In the genomic region with DNA sequence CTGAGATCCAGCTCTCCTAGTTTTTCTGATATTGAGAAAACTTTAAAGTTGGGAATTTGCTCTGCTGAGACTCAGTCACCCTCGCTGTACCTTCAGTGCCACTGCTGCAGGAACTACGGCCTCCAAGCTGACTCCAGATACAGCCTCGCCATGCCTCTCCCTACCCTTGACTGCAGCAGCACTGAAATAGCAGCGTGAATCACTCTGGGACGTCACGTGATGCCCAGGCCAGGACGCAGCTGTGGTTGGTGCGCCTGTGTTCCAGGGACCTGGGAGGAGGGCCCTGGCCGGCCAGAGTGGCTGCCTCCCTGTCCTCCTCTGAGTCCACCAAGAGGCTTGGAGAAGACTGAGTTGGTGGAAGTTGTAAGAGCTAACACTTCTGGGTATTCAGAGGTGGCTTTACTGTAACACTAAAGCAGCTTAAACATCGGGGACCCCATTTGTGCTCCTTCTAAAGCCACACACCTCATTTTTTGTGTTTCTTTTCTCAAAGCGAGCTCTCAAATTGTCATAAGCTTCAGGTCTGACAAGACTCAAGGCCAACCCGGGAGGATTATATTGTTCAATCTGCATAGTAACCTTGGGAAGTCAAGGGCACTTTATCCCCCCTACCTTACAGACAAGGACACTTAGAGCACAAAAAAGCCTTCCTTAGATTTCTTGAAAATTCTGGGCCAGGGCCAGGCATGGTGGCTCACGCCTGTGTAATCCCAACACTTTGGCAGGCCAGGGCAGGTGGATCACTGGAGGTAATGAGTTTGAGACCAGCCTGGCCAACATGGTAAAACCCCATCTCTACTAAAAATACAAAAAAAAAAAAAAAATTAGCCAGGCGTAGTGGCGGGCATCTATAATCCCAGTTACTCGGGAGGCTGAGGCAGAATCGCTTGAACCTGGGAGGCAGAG, we compare ENCODE assay signal across 8 cellular contexts. TPM values are rescaled to one million over a fixed set of nuclear protein-coding genes. Genes with fewer than 3 reads are reported as not detected.
DNase-seq lines count a peak whose midpoint lies in the region; ATAC-seq and TF ChIP-seq lines count a peak whose summit lies in the region.

No MANE protein-coding gene starts in this region.

- H2BK12ac ChIP-seq in trophoblast cell (ENCODE audit: low read length), result no peak overlapping the region

- H2AFZ ChIP-seq in HCT116 (ENCODE audit: low read depth, low read length, poor library complexity, severe bottlenecking) (no peak overlapping the region), trophoblast cell (ENCODE audit: insufficient read depth, low read length, poor library complexity) (no peak overlapping the region)

- CTCF ChIA-PET in CD8-positive, alpha-beta T cell (lab: Charles Lee), result interaction anchor here (1.0 to 1.4 kb wide), 3 partner anchors 23 to 344 kb away, joined by 4 read pairs; partner anchors contain the start of gene CATSPERZ
- CTCF ChIA-PET in HCT116 (lab: Charles Lee), result interaction anchor here (1.2 to 1.4 kb wide), 2 partner anchors 22 to 119 kb away, joined by 4 to 9 read pairs; no protein-coding TSS in a partner anchor

- no peak overlapping the region for H2BK120ac ChIP-seq in trophoblast cell (ENCODE audit: insufficient read depth, low read length, poor library complexity)

- H3K36me3 ChIP-seq in CD8-positive, alpha-beta T cell (ENCODE audit: insufficient read depth, low read length), result no peaks in the 10 kb centered on the region
- H3K36me3 ChIP-seq in HCT116 (ENCODE audit: control insufficient read depth in 1 of 2, insufficient read depth in 2 of 2, low read length in 2 of 2), result no peaks in the 10 kb centered on the region
- H3K36me3 ChIP-seq in trophoblast cell (ENCODE audit: control insufficient read depth in 1 of 2, insufficient read depth in 2 of 2, low read length in 2 of 2), result no peaks in the 10 kb centered on the region

- H3K14ac ChIP-seq in trophoblast cell (ENCODE audit: low read length), result no peak overlapping the region

- H4K12ac ChIP-seq in trophoblast cell (ENCODE audit: low read depth, low read length), result no peak overlapping the region

- peaks cover 32% of the 10 kb centered on the region for H3K4me1 ChIP-seq in CD8-positive, alpha-beta T cell (ENCODE audit: insufficient read depth, low read length)
- peaks cover 24 to 46% of the 10 kb centered on the region in 2 experiments for H3K4me1 ChIP-seq in HCT116 (ENCODE audit: control insufficient read depth in 1 of 2, insufficient read depth in 2 of 2, low read length in 2 of 2)
- H3K4me1 ChIP-seq in trophoblast cell (ENCODE audit: control insufficient read depth in 1 of 2, insufficient read depth in 2 of 2, low read length in 2 of 2), result peaks cover 0 to 2% of the 10 kb centered on the region in 2 experiments

- no peaks in the 10 kb centered on the region for H3K9me3 Mint-ChIP-seq in CD8-positive, alpha-beta T cell
- no peaks in the 10 kb centered on the region for H3K9me3 Mint-ChIP-seq in activated naive CD8-positive, alpha-beta T cell treated with anti-CD3 and anti-CD28 coated beads for 36 hours

- no peak overlapping the region for H3K23ac ChIP-seq in trophoblast cell (ENCODE audit: low read length)

- H4K91ac ChIP-seq in trophoblast cell (ENCODE audit: low read depth, low read length), result no peak overlapping the region

- ATAC-seq in CD8-positive, alpha-beta T cell, result no peak
- ATAC-seq in HCT116 (peak; percentile 61), Right ventricle myocardium superior (ENCODE audit: poor library complexity) (peak; percentile 75), GM21526 (IDR thresholded peaks at IDR 0.05; ENCODE audit: low FRiP score, unreplicated experiment) (no peak), GM21786 (IDR thresholded peaks at IDR 0.05; ENCODE audit: unreplicated experiment) (no peak)

- H3K79me2 ChIP-seq in HCT116 (ENCODE audit: insufficient read depth, low read length) (peaks cover 26% of the 10 kb centered on the region), trophoblast cell (ENCODE audit: control insufficient read depth, insufficient read depth, low read length, poor library complexity) (peaks cover 9% of the 10 kb centered on the region)

- no peak overlapping the region for H3K27ac ChIP-seq in CD8-positive, alpha-beta T cell (ENCODE audit: low read depth, low read length)
- peak overlapping the region; percentile 56 for H3K27ac ChIP-seq in HCT116 (ENCODE audit: low read depth, low read length)
- no peak overlapping the region for H3K27ac ChIP-seq in trophoblast cell (ENCODE audit: low read depth, low read length)

- H2BK5ac ChIP-seq in trophoblast cell (ENCODE audit: low read depth, low read length, poor library complexity), result no peak overlapping the region

- H3K4me1 Mint-ChIP-seq in CD8-positive, alpha-beta T cell (ENCODE audit: low read depth), result peaks cover 35% of the 10 kb centered on the region
- peaks cover 41% of the 10 kb centered on the region for H3K4me1 Mint-ChIP-seq in activated naive CD8-positive, alpha-beta T cell treated with anti-CD3 and anti-CD28 coated beads for 36 hours

- RAD21 ChIA-PET in HCT116 (lab: Charles Lee; ENCODE audit: low non-redundant PET in 1 of 2, low total read pairs in 2 of 2, uncharacterized antibody in 2 of 2, unreplicated experiment in 2 of 2), result no interaction called here

- H3K9ac ChIP-seq in HCT116 (ENCODE audit: low read length) (peak overlapping the region; percentile 54), trophoblast cell (ENCODE audit: low read length) (no peak overlapping the region)

- H3K4me2 ChIP-seq in HCT116 (ENCODE audit: low read length) (peak overlapping the region; percentile 81), trophoblast cell (ENCODE audit: low read length) (peak overlapping the region; percentile 17)

- WGBS in trophoblast cell (ENCODE audit: extremely low coverage, insufficient coverage, insufficient read length), result no CpG with 5 or more reads among the region's 17 CpGs

- no peak overlapping the region for H3K27ac Mint-ChIP-seq in CD8-positive, alpha-beta T cell
- peak overlapping the region; percentile 30 for H3K27ac Mint-ChIP-seq in activated naive CD8-positive, alpha-beta T cell treated with anti-CD3 and anti-CD28 coated beads for 36 hours

- H3K27me3 ChIP-seq in CD8-positive, alpha-beta T cell (ENCODE audit: insufficient read depth, low read length), result no peaks in the 10 kb centered on the region
- no peaks in the 10 kb centered on the region for H3K27me3 ChIP-seq in HCT116 (ENCODE audit: insufficient read depth, low read length)
- H3K27me3 ChIP-seq in trophoblast cell (ENCODE audit: insufficient read depth, low read length), result no peaks in the 10 kb centered on the region

- peaks cover 10% of the 10 kb centered on the region for H3K79me1 ChIP-seq in trophoblast cell (ENCODE audit: low read length)

- DNase-seq in CD8-positive, alpha-beta T cell, result peak in 4 of 7 experiments; percentile 35 to 56 (median 42)
- DNase-seq in HCT116 (ENCODE audit: low read depth, low spot score), result peak; percentile 72
- peak; percentile 47 for DNase-seq in OCI-M2 (lab: John Stamatoyannopoulos, UW; ENCODE audit: unreplicated experiment)
- DNase-seq in activated naive CD8-positive, alpha-beta T cell treated with anti-CD3 and anti-CD28 coated beads for 36 hours, result peak; percentile 53
- DNase-seq in Right ventricle myocardium superior, result peak; percentile 95
- DNase-seq in trophoblast cell, result peak; percentile 83 to 88

- H3K4ac ChIP-seq in trophoblast cell (ENCODE audit: low read depth, low read length), result no peak overlapping the region

- H3K27me3 Mint-ChIP-seq in CD8-positive, alpha-beta T cell (ENCODE audit: low read depth), result no peaks in the 10 kb centered on the region
- H3K27me3 Mint-ChIP-seq in activated naive CD8-positive, alpha-beta T cell treated with anti-CD3 and anti-CD28 coated beads for 36 hours, result no peaks in the 10 kb centered on the region

- intact Hi-C loops in CD8-positive, alpha-beta T cell (cut with DNase I, micrococcal nuclease), result loop anchor here (10.0 kb wide), 2 partner anchors 497 to 563 kb away; partner anchors contain the start of genes RASGRP2 (in 1 of the 2) and RTN3 (in 1 of the 2)
- intact Hi-C loops in HCT116 (cut with micrococcal nuclease) (no loop called here), Right ventricle myocardium superior (cut with DNase I) (no loop called here)

- H4K20me1 ChIP-seq in HCT116 (ENCODE audit: insufficient read depth), result no peaks in the 10 kb centered on the region

- H3K9me2 ChIP-seq in HCT116 (ENCODE audit: insufficient read depth), result no peaks in the 10 kb centered on the region

- peak overlapping the region; percentile 68 for H4K8ac ChIP-seq in trophoblast cell (ENCODE audit: low read depth, low read length)

- TF ChIP-seq POLR2A in HCT116 (IDR thresholded peaks at IDR 0.05; ENCODE audit: borderline replicate concordance, extremely low read depth, insufficient read depth, insufficient read length), result peak; percentile 92

- H3K36me3 Mint-ChIP-seq in CD8-positive, alpha-beta T cell, result peaks cover 3% of the 10 kb centered on the region
- H3K36me3 Mint-ChIP-seq in activated naive CD8-positive, alpha-beta T cell treated with anti-CD3 and anti-CD28 coated beads for 36 hours, result peaks cover 11% of the 10 kb centered on the region

- POLR2A ChIA-PET in CD8-positive, alpha-beta T cell (lab: Charles Lee), result interaction anchor here (0.6 to 1.5 kb wide), 2 partner anchors 9 to 88 kb away, joined by 3 read pairs; no protein-coding TSS in a partner anchor
- POLR2A ChIA-PET in HCT116 (lab: Charles Lee), result interaction anchor here (0.8 to 1.0 kb wide), 3 partner anchors 16 to 167 kb away, joined by 3 read pairs; partner anchors contain the start of genes MACROD1 and PPP1R14B

- no peak for TF ChIP-seq CTCF in CD8-positive, alpha-beta T cell (IDR thresholded peaks at IDR 0.05)
- no peak for TF ChIP-seq CTCF in HCT116 (IDR thresholded peaks at IDR 0.05 in 2 of 3, conservative IDR thresholded peaks at IDR 0.05 in 1 of 3; ENCODE audit: borderline replicate concordance in 1 of 3, insufficient read depth in 1 of 3, low read depth in 2 of 3, low read length in 2 of 3)

- no TSS peak for BruUV-seq in HCT116 (replicated peaks; lab: Mats Ljungman, UMichigan)

- no peak overlapping the region for H3K4me3 Mint-ChIP-seq in CD8-positive, alpha-beta T cell
- H3K4me3 Mint-ChIP-seq in activated naive CD8-positive, alpha-beta T cell treated with anti-CD3 and anti-CD28 coated beads for 36 hours, result peak overlapping the region; percentile 47

- H2AK5ac ChIP-seq in trophoblast cell (ENCODE audit: low read length), result no peak overlapping the region

- no peaks in the 10 kb centered on the region for H3K9me3 ChIP-seq in CD8-positive, alpha-beta T cell (ENCODE audit: low read length)
- no peaks in the 10 kb centered on the region for H3K9me3 ChIP-seq in HCT116 (ENCODE audit: control insufficient read depth in 1 of 2, insufficient read depth in 1 of 2, low read depth in 1 of 2, low read length in 2 of 2)
- peaks cover 3% of the 10 kb centered on the region for H3K9me3 ChIP-seq in trophoblast cell (ENCODE audit: insufficient read depth, low read depth, low read length)

- no peak overlapping the region for H3K18ac ChIP-seq in trophoblast cell (ENCODE audit: low read length)

- no peak for TF ChIP-seq RAD21 in HCT116 (IDR thresholded peaks at IDR 0.05; ENCODE audit: low read depth)

- no peak overlapping the region for H3K4me3 ChIP-seq in CD8-positive, alpha-beta T cell (ENCODE audit: low read depth, low read length)
- H3K4me3 ChIP-seq in HCT116 (replicated peaks in 1 of 2; ENCODE audit: low read depth in 1 of 2, low read length in 2 of 2) (peak overlapping the region; percentile 22 to 41), trophoblast cell (ENCODE audit: low read depth, low read length) (no peak overlapping the region)

RNA-seq across cellular contexts. Expression of gene STIP1, which starts 4.2 kb away (rescaled TPM):
- total RNA-seq in CD8-positive, alpha-beta T cell, result 10 to 100 TPM; 37.0 to 37.7 TPM
- total RNA-seq in HCT116 (2021; ENCODE audit: unreplicated experiment) (336 TPM), Right ventricle myocardium superior (116 TPM)
- 233 and 237 TPM in 2 replicates for polyA plus RNA-seq in HCT116 (2012)
- 100 to 1,000 TPM; 373 to 379 TPM for total RNA-seq in activated naive CD8-positive, alpha-beta T cell treated with anti-CD3 and anti-CD28 coated beads for 36 hours
- 192 TPM in 2 replicates for polyA plus RNA-seq in trophoblast cell (2013)

RNA-seq across cellular contexts. Expression of gene MACROD1, which starts 15.8 kb away (rescaled TPM):
- 1 to 10 TPM; 4.5 to 6.8 TPM for total RNA-seq in CD8-positive, alpha-beta T cell
- total RNA-seq in HCT116 (2021; ENCODE audit: unreplicated experiment), result 61.1 TPM
- polyA plus RNA-seq in HCT116 (2012), result 81.4 and 98.1 TPM in 2 replicates
- total RNA-seq in activated naive CD8-positive, alpha-beta T cell treated with anti-CD3 and anti-CD28 coated beads for 36 hours, result 10 to 100 TPM; 27.6 to 29.6 TPM
- total RNA-seq in Right ventricle myocardium superior, result 124 TPM
- polyA plus RNA-seq in trophoblast cell (2013), result 4.4 and 4.8 TPM in 2 replicates

RNA-seq across cellular contexts. Expression of gene FERMT3, which starts 24.8 kb away (rescaled TPM):
- total RNA-seq in CD8-positive, alpha-beta T cell, result 10 to 100 TPM; 54.1 to 63.4 TPM
- total RNA-seq in HCT116 (2021; ENCODE audit: unreplicated experiment) (4.3 TPM), Right ventricle myocardium superior (6.0 TPM)
- polyA plus RNA-seq in HCT116 (2012), result 1.1 and 2.1 TPM in 2 replicates
- total RNA-seq in activated naive CD8-positive, alpha-beta T cell treated with anti-CD3 and anti-CD28 coated beads for 36 hours, result 100 to 1,000 TPM; 217 to 235 TPM
- polyA plus RNA-seq in trophoblast cell (2013), result 1.0 and 1.2 TPM in 2 replicates

RNA-seq across cellular contexts. Expression of gene TRPT1, which starts 44.2 kb away (rescaled TPM):
- total RNA-seq in CD8-positive, alpha-beta T cell, result 10 to 100 TPM; 12.3 to 14.3 TPM
- total RNA-seq in HCT116 (2021; ENCODE audit: unreplicated experiment) (43.2 TPM), Right ventricle myocardium superior (79.8 TPM)
- 79.7 and 85.3 TPM in 2 replicates for polyA plus RNA-seq in HCT116 (2012)
- 10 to 100 TPM; 24.1 to 24.4 TPM for total RNA-seq in activated naive CD8-positive, alpha-beta T cell treated with anti-CD3 and anti-CD28 coated beads for 36 hours
- 49.3 and 50.0 TPM in 2 replicates for polyA plus RNA-seq in trophoblast cell (2013)

RNA-seq across cellular contexts. Expression of gene NUDT22, which starts 44.3 kb away (rescaled TPM):
- 10 to 100 TPM; 20.1 to 23.6 TPM for total RNA-seq in CD8-positive, alpha-beta T cell
- 70.9 TPM for total RNA-seq in HCT116 (2021; ENCODE audit: unreplicated experiment)
- polyA plus RNA-seq in HCT116 (2012), result 75.6 and 77.1 TPM in 2 replicates
- total RNA-seq in activated naive CD8-positive, alpha-beta T cell treated with anti-CD3 and anti-CD28 coated beads for 36 hours, result 10 to 100 TPM; 58.4 to 69.6 TPM
- 60.8 TPM for total RNA-seq in Right ventricle myocardium superior
- 49.2 and 52.1 TPM in 2 replicates for polyA plus RNA-seq in trophoblast cell (2013)

Comparison
In these comparisons a context has a peak if more than half of its experiments do, and no peak if none do; other contexts are left out.
1. ATAC-seq: peak in HCT116 (single experiment) and Right ventricle myocardium superior (single experiment); none in CD8-positive, alpha-beta T cell (single experiment), GM21526 (single experiment) and GM21786 (single experiment).
2. DNase-seq: peak in every context shown above with its lines; median percentile 95 in Right ventricle myocardium superior; 86 in trophoblast cell; 72 in HCT116; 53 in activated naive CD8-positive, alpha-beta T cell treated with anti-CD3 and anti-CD28 coated beads for 36 hours; 47 in OCI-M2; 42 in CD8-positive, alpha-beta T cell.
3. H3K4me3 ChIP-seq: peak in HCT116 (2 of 2); none in CD8-positive, alpha-beta T cell (single experiment) and trophoblast cell (single experiment).
4. intact Hi-C loops: an anchor here in CD8-positive, alpha-beta T cell (10.0 kb wide); none called in HCT116 and Right ventricle myocardium superior.